18 cellular contexts compared by ENCODE assay signal in the genomic region with DNA sequence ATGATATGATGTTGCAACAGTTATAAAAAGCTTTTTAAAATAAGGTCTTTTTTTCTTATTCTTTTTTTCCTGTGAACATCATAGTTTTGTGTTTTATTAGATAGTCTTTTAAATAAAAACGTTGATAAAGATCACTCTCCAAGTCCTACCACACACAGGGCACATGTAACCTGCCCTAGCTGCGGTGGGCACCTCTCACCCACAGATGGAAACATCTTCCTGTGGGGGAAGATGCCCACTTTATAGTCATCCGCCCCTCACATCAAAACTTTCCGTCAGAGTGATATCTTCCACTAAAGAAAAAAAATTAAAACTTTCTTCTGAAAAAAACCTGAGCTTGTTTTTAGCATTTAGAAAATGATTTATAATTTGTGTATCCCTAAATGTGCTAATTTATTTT. TPM values are rescaled to one million over a fixed set of nuclear protein-coding genes. Genes with fewer than 3 reads are reported as not detected.
DNase-seq lines count a peak whose midpoint lies in the region; ATAC-seq and TF ChIP-seq lines count a peak whose summit lies in the region.
"Had no signal": no experiment of that assay in that cellular context is flagged by ENCODE, and none has a peak within 500 bp of the region (broad histone marks: within the 10 kb centered on the region; RNA-seq: fewer than 3 reads in every experiment).

No MANE protein-coding gene starts in this region.

- H3K9me3 ChIP-seq in Loucy (ENCODE audit: insufficient read depth, low read depth, low read length): no peaks in the 10 kb centered on the region
- no peaks in the 10 kb centered on the region for H3K9me3 ChIP-seq in aorta (ENCODE audit: control insufficient read depth, low read length)
- H3K9me3 ChIP-seq in GM23248 (ENCODE audit: low read depth): no peaks in the 10 kb centered on the region
- H3K9me3 ChIP-seq: BE2C, MG63, SK-N-SH, tibial artery had no signal

- CTCF ChIA-PET in activated CD8-positive, alpha-beta T cell treated with anti-CD3 and anti-CD28 coated beads, Interleukin-2, amount 10 ng/mL, durations not matched to agents 7 days and 5 days (lab: Charles Lee): interaction anchor here (0.8 to 2.2 kb wide), 9 partner anchors 11 to 247 kb away, joined by 3 to 7 read pairs (median 3); a partner anchor contains a TSS

- in situ Hi-C loops in GM23248 (cut with MboI): loop anchor here (25.0 kb wide), 1 partner anchor 254 kb away; no protein-coding TSS in a partner anchor

- peaks cover 34% of the 10 kb centered on the region for H3K4me1 Mint-ChIP-seq in activated CD8-positive, alpha-beta T cell treated with anti-CD3 and anti-CD28 coated beads, Interleukin-2, amount 10 ng/mL, durations not matched to agents 7 days and 5 days (ENCODE audit: low read depth)

- H3K4me1 ChIP-seq in Loucy (ENCODE audit: insufficient read depth, low read length, poor library complexity, severe bottlenecking) (peaks cover 18% of the 10 kb centered on the region), aorta (ENCODE audit: control insufficient read depth in 1 of 2, insufficient read depth in 2 of 2, low read length in 2 of 2) (no peaks in the 10 kb centered on the region), GM23248 (ENCODE audit: insufficient read depth) (no peaks in the 10 kb centered on the region)
- H3K4me1 ChIP-seq: BE2C, tibial artery had no signal

- DNase-seq in activated CD8-positive, alpha-beta T cell treated with anti-CD3 and anti-CD28 coated beads, Interleukin-2, amount 10 ng/mL, durations not matched to agents 7 days and 5 days: peak; percentile 32
- DNase-seq in activated naive CD4-positive, alpha-beta T cell treated with anti-CD3 and anti-CD28 coated beads, Interleukin-2, amount 50 U/mL, for 72 hours (ENCODE audit: low spot score in 2 of 2): peak in 1 of 2 donors; percentile 56
- DNase-seq in stimulated activated CD8-positive, alpha-beta memory T cell treated with anti-CD3 and anti-CD28 coated beads, Interleukin-15, amount 100 ng/mL, for 1 hour (ENCODE audit: low read depth): peak; percentile 27
- DNase-seq in NCI-H748 (lab: John Stamatoyannopoulos, UW; ENCODE audit: unreplicated experiment) (no peak), aorta (no peak), GM23248 (no peak)
- DNase-seq: BE2C; effector CD4-positive, alpha-beta T cell; MG63; midbrain; NCI-H2029 treated with DMSO at 0.1 percent for 48 hours; NCI-H748 treated with DMSO at 0.1 percent for 48 hours; PC-9; right cardiac atrium; SK-N-SH; tibial artery had no signal

- TF ChIP-seq CTCF in Loucy (conservative IDR thresholded peaks at IDR 0.05; ENCODE audit: low read length): no peak

- H3K4me2 ChIP-seq in Loucy (ENCODE audit: low read depth, low read length, poor library complexity, severe bottlenecking) (peak overlapping the region; percentile 55), GM23248 (ENCODE audit: unreplicated experiment) (no peak overlapping the region)
- H3K4me2 ChIP-seq: PC-9 had no signal

- H3K4me3 ChIP-seq in Loucy (ENCODE audit: low read length, poor library complexity, severe bottlenecking) (peak overlapping the region; percentile 47), aorta (ENCODE audit: low read length in 2 of 2) (no peak overlapping the region), GM23248 (no peak overlapping the region)
- H3K4me3 ChIP-seq: MG63, PC-9, tibial artery had no signal

- H3K27ac Mint-ChIP-seq in activated CD8-positive, alpha-beta T cell treated with anti-CD3 and anti-CD28 coated beads, Interleukin-2, amount 10 ng/mL, durations not matched to agents 7 days and 5 days: peak overlapping the region; percentile 74
- peak overlapping the region; percentile 74 to 82 for H3K27ac Mint-ChIP-seq in activated naive CD4-positive, alpha-beta T cell treated with anti-CD3 and anti-CD28 coated beads, Interleukin-2, amount 50 U/mL, for 72 hours

- H3K27ac ChIP-seq in aorta (ENCODE audit: low read depth in 1 of 2, low read length in 2 of 2) (no peak overlapping the region), GM23248 (no peak overlapping the region)
- H3K27ac ChIP-seq: PC-9, tibial artery had no signal

- H3K79me2 ChIP-seq in Loucy (ENCODE audit: insufficient read depth, low read length) (no peaks in the 10 kb centered on the region), GM23248 (ENCODE audit: insufficient read depth) (no peaks in the 10 kb centered on the region)

- H3K36me3 ChIP-seq in Loucy (ENCODE audit: insufficient read depth, low read length): no peaks in the 10 kb centered on the region
- no peaks in the 10 kb centered on the region for H3K36me3 ChIP-seq in aorta (ENCODE audit: control insufficient read depth in 1 of 2, insufficient read depth in 2 of 2, low read length in 1 of 2)
- H3K36me3 ChIP-seq in GM23248 (ENCODE audit: low read depth): no peaks in the 10 kb centered on the region
- H3K36me3 ChIP-seq: BE2C, MG63, tibial artery had no signal

- peaks cover 3% of the 10 kb centered on the region for H3K36me3 Mint-ChIP-seq in activated CD8-positive, alpha-beta T cell treated with anti-CD3 and anti-CD28 coated beads, Interleukin-2, amount 10 ng/mL, durations not matched to agents 7 days and 5 days (ENCODE audit: low read depth)
- H3K36me3 Mint-ChIP-seq in activated naive CD4-positive, alpha-beta T cell treated with anti-CD3 and anti-CD28 coated beads, Interleukin-2, amount 50 U/mL, for 72 hours: peaks cover 0 to 10% of the 10 kb centered on the region in 2 donors

- H3K27me3 ChIP-seq in Loucy (ENCODE audit: insufficient read depth, low read length, poor library complexity, severe bottlenecking): no peaks in the 10 kb centered on the region
- no peaks in the 10 kb centered on the region for H3K27me3 ChIP-seq in aorta (ENCODE audit: control insufficient read depth in 1 of 2, insufficient read depth in 2 of 2, low read length in 1 of 2)
- H3K27me3 ChIP-seq in GM23248 (replicated peaks; ENCODE audit: insufficient read depth): peaks cover 11% of the 10 kb centered on the region; the same call in 1 of the 2 replicates
- H3K27me3 ChIP-seq: BE2C, MG63 had no signal

- POLR2A ChIA-PET in activated CD8-positive, alpha-beta T cell treated with anti-CD3 and anti-CD28 coated beads, Interleukin-2, amount 10 ng/mL, durations not matched to agents 7 days and 5 days (lab: Charles Lee): no interaction called here

- intact Hi-C loops in aorta (cut with DNase I): no loop called here

- no peaks in the 10 kb centered on the region for H3K9me3 Mint-ChIP-seq in activated CD8-positive, alpha-beta T cell treated with anti-CD3 and anti-CD28 coated beads, Interleukin-2, amount 10 ng/mL, durations not matched to agents 7 days and 5 days (ENCODE audit: insufficient read depth)
- peaks cover 0 to 2% of the 10 kb centered on the region in 2 donors for H3K9me3 Mint-ChIP-seq in activated naive CD4-positive, alpha-beta T cell treated with anti-CD3 and anti-CD28 coated beads, Interleukin-2, amount 50 U/mL, for 72 hours

- WGBS in aorta, 2 donors: 69% methylated on average over 4 of the region's 4 CpGs
- WGBS in GM23248 (ENCODE audit: low coverage in 1 of 2, low lambda C conversion rate in 2 of 2, missing lambda C conversion rate in 2 of 2), 2 experiments: 45 to 50% methylated on average over 4 of the region's 4 CpGs

- no peak overlapping the region for H3K4me3 Mint-ChIP-seq in activated CD8-positive, alpha-beta T cell treated with anti-CD3 and anti-CD28 coated beads, Interleukin-2, amount 10 ng/mL, durations not matched to agents 7 days and 5 days

- H3F3A ChIP-seq in Loucy (ENCODE audit: low read depth) (no peaks in the 10 kb centered on the region), GM23248 (ENCODE audit: insufficient read depth) (no peaks in the 10 kb centered on the region)

- no peak overlapping the region for H3K9ac ChIP-seq in Loucy (ENCODE audit: low read depth, low read length, poor library complexity, severe bottlenecking)
- H3K9ac ChIP-seq in GM23248: no peak overlapping the region
- H3K9ac ChIP-seq: SK-N-SH had no signal

- H2AFZ ChIP-seq in Loucy (ENCODE audit: low read length) (no peak overlapping the region), GM23248 (no peak overlapping the region)
- H2AFZ ChIP-seq: PC-9 had no signal

- H4K20me1 ChIP-seq in Loucy (ENCODE audit: insufficient read depth, low read length, poor library complexity, severe bottlenecking) (no peaks in the 10 kb centered on the region), GM23248 (ENCODE audit: insufficient read depth) (no peaks in the 10 kb centered on the region)

- no peak for ATAC-seq in activated CD8-positive, alpha-beta T cell treated with anti-CD3 and anti-CD28 coated beads, Interleukin-2, amount 10 ng/mL, durations not matched to agents 7 days and 5 days
- ATAC-seq in activated naive CD4-positive, alpha-beta T cell treated with anti-CD3 and anti-CD28 coated beads, Interleukin-2, amount 50 U/mL, for 72 hours: peak; percentile 30 to 49
- ATAC-seq in GM18909 (IDR thresholded peaks at IDR 0.05; ENCODE audit: poor library complexity, unreplicated experiment): no peak
- no peak for ATAC-seq in aorta (ENCODE audit: low FRiP score)
- ATAC-seq: right cardiac atrium had no signal

- H3K27me3 Mint-ChIP-seq in activated CD8-positive, alpha-beta T cell treated with anti-CD3 and anti-CD28 coated beads, Interleukin-2, amount 10 ng/mL, durations not matched to agents 7 days and 5 days (ENCODE audit: low read depth): no peaks in the 10 kb centered on the region

- H3K9me2 ChIP-seq in Loucy (replicated peaks; ENCODE audit: low read depth, low read length) (no peaks in the 10 kb centered on the region), GM23248 (ENCODE audit: insufficient read depth) (no peaks in the 10 kb centered on the region)
- H3K9me2 ChIP-seq: SK-N-SH had no signal

RNA-seq across cellular contexts. Expression of a gene that starts 24.8 kb away (rescaled TPM):
- 1 to 10 TPM in 1 of 2 experiments, under 1 TPM in 1; 0.94 to 1.3 TPM for total RNA-seq in activated CD8-positive, alpha-beta T cell treated with anti-CD3 and anti-CD28 coated beads, Interleukin-2, amount 10 ng/mL, durations not matched to agents 7 days and 5 days
- 10 to 100 TPM; 10.8 to 66.8 TPM for total RNA-seq in activated naive CD4-positive, alpha-beta T cell treated with anti-CD3 and anti-CD28 coated beads, Interleukin-2, amount 50 U/mL, for 72 hours
- total RNA-seq in aorta: under 1 TPM; 0.36 to 0.42 TPM
- polyA plus RNA-seq in aorta (not detected), GM23248 (2016; fragmentation: Nextera tagmentation; extraction: Ambion mirVana) (not detected in 2 replicates)
- 0.13 TPM in 1 of 2 replicates, not detected in the other for total RNA-seq in GM23248 (2014; rRNA removed; shearing (Covaris generic))
- total RNA-seq: right cardiac atrium had no signal

RNA-seq across cellular contexts. Expression of a gene that starts 45.7 kb away (rescaled TPM):
- 100 to 1,000 TPM; 296 to 302 TPM for total RNA-seq in activated CD8-positive, alpha-beta T cell treated with anti-CD3 and anti-CD28 coated beads, Interleukin-2, amount 10 ng/mL, durations not matched to agents 7 days and 5 days
- 100 to 1,000 TPM; 385 to 475 TPM for total RNA-seq in activated naive CD4-positive, alpha-beta T cell treated with anti-CD3 and anti-CD28 coated beads, Interleukin-2, amount 50 U/mL, for 72 hours
- total RNA-seq in aorta: 100 to 1,000 TPM; 192 to 201 TPM
- 100 to 1,000 TPM; 322 to 503 TPM for polyA plus RNA-seq in aorta
- 191 and 198 TPM in 2 replicates for total RNA-seq in GM23248 (2014; rRNA removed; shearing (Covaris generic))
- 514 and 522 TPM in 2 replicates for polyA plus RNA-seq in GM23248 (2016; fragmentation: Nextera tagmentation; extraction: Ambion mirVana)

Comparison
In these comparisons a context has a peak if more than half of its experiments do, and no peak if none do; other contexts are left out.
1. ATAC-seq: peak in activated naive CD4-positive, alpha-beta T cell treated with anti-CD3 and anti-CD28 coated beads, Interleukin-2, amount 50 U/mL, for 72 hours (2 of 2); none in activated CD8-positive, alpha-beta T cell treated with anti-CD3 and anti-CD28 coated beads, Interleukin-2, amount 10 ng/mL, durations not matched to agents 7 days and 5 days (single experiment), GM18909 (single experiment) and aorta (single experiment).
2. DNase-seq: peak in activated CD8-positive, alpha-beta T cell treated with anti-CD3 and anti-CD28 coated beads, Interleukin-2, amount 10 ng/mL, durations not matched to agents 7 days and 5 days (single experiment) and stimulated activated CD8-positive, alpha-beta memory T cell treated with anti-CD3 and anti-CD28 coated beads, Interleukin-15, amount 100 ng/mL, for 1 hour (single experiment); none in NCI-H748 (single experiment), aorta (0 of 2) and GM23248 (single experiment).
3. RNA of a gene that starts 24.8 kb away (total RNA-seq): 10.8 to 66.8 TPM in activated naive CD4-positive, alpha-beta T cell treated with anti-CD3 and anti-CD28 coated beads, Interleukin-2, amount 50 U/mL, for 72 hours; 0.94 to 1.3 TPM in activated CD8-positive, alpha-beta T cell treated with anti-CD3 and anti-CD28 coated beads, Interleukin-2, amount 10 ng/mL, durations not matched to agents 7 days and 5 days, 0.36 to 0.42 TPM in aorta and 0.13 TPM in GM23248; every median in the first group is over 4 times any median in the second.